Comparison of ENCODE assay signal across 17 cellular contexts in genomic region chr3:16176391-16177030, GRCh38. TPM values are rescaled to one million over a fixed set of nuclear protein-coding genes. Genes with fewer than 3 reads are reported as not detected.
DNase-seq lines count a peak whose midpoint lies in the region; ATAC-seq and TF ChIP-seq lines count a peak whose summit lies in the region.
"Had no signal": no experiment of that assay in that cellular context is flagged by ENCODE, and none has a peak within 500 bp of the region (broad histone marks: within the 10 kb centered on the region; RNA-seq: fewer than 3 reads in every experiment).

No MANE protein-coding gene starts in this region.

- peak overlapping the region; percentile 78 for H3K4me2 ChIP-seq in IMR-90 (ENCODE audit: low read depth, low read length)
- H3K4me2 ChIP-seq: GM23338 had no signal

- peak overlapping the region; percentile 88 for H3K56ac ChIP-seq in IMR-90 (ENCODE audit: extremely low read depth, insufficient read depth, low read length)

- 27% methylated on average over 3 of the region's 6 CpGs; no CpG with 5 or more reads in 1 of the 2 experiments for WGBS in IMR-90 (ENCODE audit: extremely low coverage in 2 of 2, insufficient read length in 1 of 2), 2 experiments
- 71 to 90% methylated on average over 6 of the region's 6 CpGs for WGBS in lung, 2 donors

- dilution Hi-C loops in IMR-90 (cut with HindIII; ENCODE audit: low sequenced_read_pairs, unreplicated experiment) = no loop called here

- POLR2A ChIA-PET in IMR-90 (lab: Charles Lee; ENCODE audit: unreplicated experiment) (interaction anchor here (0.8 kb wide), 1 partner anchor 116 kb away, joined by 3 read pairs; no protein-coding TSS in a partner anchor), Caco-2 (lab: Charles Lee) (no interaction called here)

- no peaks in the 10 kb centered on the region for H3K27me3 ChIP-seq in IMR-90 (ENCODE audit: control insufficient read depth, insufficient read depth, low read length)
- H3K27me3 ChIP-seq in dorsolateral prefrontal cortex = no peaks in the 10 kb centered on the region
- no peaks in the 10 kb centered on the region for H3K27me3 ChIP-seq in lung (ENCODE audit: control insufficient read depth, insufficient read depth)
- H3K27me3 ChIP-seq in Caco-2 (replicated peaks; ENCODE audit: control insufficient read depth, insufficient read depth, low read length) = no peaks in the 10 kb centered on the region; the same call in 1 of the 2 replicates

- H3K4me3 Mint-ChIP-seq in Caco-2 (ENCODE audit: unreplicated experiment) (no peak overlapping the region), glutamatergic neuron (ENCODE audit: unreplicated experiment) (no peak overlapping the region)
- H3K4me3 Mint-ChIP-seq: activated CD8-positive, alpha-beta T cell treated with anti-CD3 and anti-CD28 coated beads, Interleukin-2, amount 10 ng/mL, durations not matched to agents 7 days and 5 days; GM23338 had no signal

- no peaks in the 10 kb centered on the region for H3K9me3 Mint-ChIP-seq in Caco-2 (ENCODE audit: unreplicated experiment)
- no peaks in the 10 kb centered on the region for H3K9me3 Mint-ChIP-seq in glutamatergic neuron (ENCODE audit: unreplicated experiment)
- H3K9me3 Mint-ChIP-seq: GM23338 had no signal

- H3K27me3 Mint-ChIP-seq in Caco-2 (ENCODE audit: insufficient read depth, unreplicated experiment) (peaks cover 3% of the 10 kb centered on the region), glutamatergic neuron (ENCODE audit: unreplicated experiment) (peaks cover 13% of the 10 kb centered on the region)

- TF ChIP-seq POLR2A in IMR-90 (IDR thresholded peaks at IDR 0.05; ENCODE audit: low read depth, low read length) = peak; percentile 24

- H3K4me1 ChIP-seq in IMR-90 (ENCODE audit: control insufficient read depth, insufficient read depth, low read length) (peaks cover 48% of the 10 kb centered on the region), lung (ENCODE audit: control insufficient read depth in 2 of 2, insufficient read depth in 2 of 2, low read length in 2 of 2) (peaks cover 3 to 11% of the 10 kb centered on the region in 2 donors), Caco-2 (no peaks in the 10 kb centered on the region)

- H4K8ac ChIP-seq in IMR-90 (ENCODE audit: low read depth in 2 of 2, low read length in 2 of 2) = peak overlapping the region; percentile 67 to 87

- peaks cover 22 to 58% of the 10 kb centered on the region in 2 experiments for H3K79me1 ChIP-seq in IMR-90 (ENCODE audit: low read depth in 1 of 2, low read length in 2 of 2)

- H3K4ac ChIP-seq in IMR-90 (ENCODE audit: low read depth, low read length) = peak overlapping the region; percentile 99

- BruUV-seq in IMR-90 (replicated peaks; lab: Mats Ljungman, UMichigan) (no TSS peak), Caco-2 (replicated peaks; lab: Mats Ljungman, UMichigan) (no TSS peak)

- peak overlapping the region; percentile 95 for H3K23ac ChIP-seq in IMR-90 (ENCODE audit: low read depth, low read length)

- H4K5ac ChIP-seq in IMR-90 (ENCODE audit: low read depth, low read length) = peak overlapping the region; percentile 79

- H2AK5ac ChIP-seq in IMR-90 (ENCODE audit: low read depth, low read length) = peak overlapping the region; percentile 97

- H4K20me1 ChIP-seq in IMR-90 (ENCODE audit: insufficient read depth, low read length) = no peaks in the 10 kb centered on the region

- H3K4me1 Mint-ChIP-seq in Caco-2 (ENCODE audit: low read depth, unreplicated experiment) (peaks cover 6% of the 10 kb centered on the region), glutamatergic neuron (ENCODE audit: low read depth, unreplicated experiment) (peaks cover 10% of the 10 kb centered on the region)

- no peak for TF ChIP-seq RAD21 in IMR-90 (IDR thresholded peaks at IDR 0.05; ENCODE audit: low read length)

- ATAC-seq in IMR-90 (ENCODE audit: low read depth) (peak; percentile 1), lung (ENCODE audit: insufficient read depth, low FRiP score) (no peak), GM18502 (IDR thresholded peaks at IDR 0.05; ENCODE audit: poor library complexity, unreplicated experiment) (no peak)
- no peak for ATAC-seq in activated CD4-positive, CD25-positive, alpha-beta regulatory T cell treated with anti-CD3 and anti-CD28 coated beads, Interleukin-2, amount 50 U/mL, for 24 hours
- ATAC-seq: activated CD8-positive, alpha-beta T cell treated with anti-CD3 and anti-CD28 coated beads, Interleukin-2, amount 10 ng/mL, durations not matched to agents 7 days and 5 days; GM23338; left lobe of liver had no signal

- TF ChIP-seq CTCF in IMR-90 (conservative IDR thresholded peaks at IDR 0.05; ENCODE audit: low read depth, low read length) = no peak
- peak in 2 of 56 donors; percentile 8 to 11 for TF ChIP-seq CTCF in dorsolateral prefrontal cortex (IDR thresholded peaks at IDR 0.05 in 54 of 56, conservative IDR thresholded peaks at IDR 0.05 in 2 of 56; ENCODE audit: low read depth in 1 of 56, partially characterized antibody in 56 of 56)
- TF ChIP-seq CTCF in lung (IDR thresholded peaks at IDR 0.05; ENCODE audit: control extremely low read depth, extremely low read depth) = no peak
- no peak for TF ChIP-seq CTCF in Caco-2 (IDR thresholded peaks at IDR 0.05; ENCODE audit: insufficient read depth in 1 of 2, low read depth in 1 of 2, low read length in 1 of 2, severe bottlenecking in 1 of 2, unreplicated experiment in 1 of 2)
- TF ChIP-seq CTCF in glutamatergic neuron (IDR thresholded peaks at IDR 0.05; ENCODE audit: partially characterized antibody, unreplicated experiment) = no peak

- H2AK9ac ChIP-seq in IMR-90 (replicated peaks; ENCODE audit: low read depth, low read length, poor library complexity) = peak overlapping the region; percentile 90

- H3K9me3 ChIP-seq in IMR-90 (ENCODE audit: control insufficient read depth, insufficient read depth, low read length) (no peaks in the 10 kb centered on the region), lung (ENCODE audit: control insufficient read depth in 2 of 2, insufficient read depth in 1 of 2, low read length in 1 of 2) (no peaks in the 10 kb centered on the region), Caco-2 (no peaks in the 10 kb centered on the region)
- H3K9me3 ChIP-seq: neutrophil had no signal

- H3K27ac Mint-ChIP-seq in Caco-2 (ENCODE audit: unreplicated experiment) (no peak overlapping the region), glutamatergic neuron (ENCODE audit: unreplicated experiment) (no peak overlapping the region)
- H3K27ac Mint-ChIP-seq: activated CD8-positive, alpha-beta T cell treated with anti-CD3 and anti-CD28 coated beads, Interleukin-2, amount 10 ng/mL, durations not matched to agents 7 days and 5 days; GM23338 had no signal

- H2BK15ac ChIP-seq in IMR-90 (ENCODE audit: low read depth, low read length) = peak overlapping the region; percentile 73

- DNase-seq in IMR-90 (peak; percentile 33), dorsolateral prefrontal cortex (no peak), lung (ENCODE audit: low spot score) (no peak), Caco-2 (no peak), glutamatergic neuron (no peak)
- DNase-seq: activated CD8-positive, alpha-beta T cell treated with anti-CD3 and anti-CD28 coated beads, Interleukin-2, amount 10 ng/mL, durations not matched to agents 7 days and 5 days; activated gamma-delta T cell treated with Interleukin-2 at 50 U/mL for 16 hours; Karpas-422; NCI-H187 treated with DMSO at 0.1 percent for 48 hours; stimulated activated CD8-positive, alpha-beta memory T cell treated with anti-CD3 and anti-CD28 coated beads, Interleukin-4, amount 100 ng/mL, for 48 hours; T1000 had no signal

- in situ Hi-C loops in IMR-90 (cut with MboI; ENCODE audit: low sequenced_read_pairs) = no loop called here

- peak overlapping the region; percentile 93 for H2BK20ac ChIP-seq in IMR-90 (ENCODE audit: low read depth, low read length)

- H4K91ac ChIP-seq in IMR-90 (ENCODE audit: insufficient read depth, low read depth, low read length) = peak overlapping the region; percentile 99

- H2BK120ac ChIP-seq in IMR-90 (ENCODE audit: low read depth, low read length) = peak overlapping the region; percentile 92

- peak overlapping the region; percentile 97 for H3K27ac ChIP-seq in IMR-90 (ENCODE audit: insufficient read depth, low read length)
- peak overlapping the region in 58 of 59 donors; percentile 61 to 97 (median 91) for H3K27ac ChIP-seq in dorsolateral prefrontal cortex
- H3K27ac ChIP-seq in lung (ENCODE audit: low read depth in 1 of 2, low read length in 1 of 2) = no peak overlapping the region
- H3K27ac ChIP-seq in temporal lobe (ENCODE audit: low read depth, low read length) = peak overlapping the region; percentile 93
- H3K27ac ChIP-seq: neutrophil had no signal

- H3K36me3 ChIP-seq in IMR-90 (ENCODE audit: control insufficient read depth, insufficient read depth, low read length) (peaks cover 4% of the 10 kb centered on the region), lung (ENCODE audit: control insufficient read depth in 2 of 2, insufficient read depth in 2 of 2, low read length in 2 of 2) (no peaks in the 10 kb centered on the region), Caco-2 (ENCODE audit: control insufficient read depth, insufficient read depth, low read length) (no peaks in the 10 kb centered on the region)
- H3K36me3 ChIP-seq: neutrophil had no signal

- no peaks in the 10 kb centered on the region for H3K36me3 Mint-ChIP-seq in Caco-2 (ENCODE audit: insufficient read depth, unreplicated experiment)
- peaks cover 5% of the 10 kb centered on the region for H3K36me3 Mint-ChIP-seq in glutamatergic neuron (ENCODE audit: unreplicated experiment)

- intact Hi-C loops in IMR-90 (cut with micrococcal nuclease) = no loop called here
- intact Hi-C loops in dorsolateral prefrontal cortex (cut with DNase I) = loop anchor here (5.0 to 10.0 kb wide), 7 partner anchors 51 to 572 kb away; partner anchors contain the start of genes BTD (in 1 of the 2) and HACL1 (in 1 of the 2)
- intact Hi-C loops in Caco-2 (cut with micrococcal nuclease; ENCODE audit: unreplicated experiment) = no loop called here

- H3K14ac ChIP-seq in IMR-90 (replicated peaks; ENCODE audit: low read depth, low read length) = peak overlapping the region; percentile 82

- peak overlapping the region; percentile 93 for H2BK5ac ChIP-seq in IMR-90 (ENCODE audit: low read depth, low read length, poor library complexity, severe bottlenecking)

- H3K9ac ChIP-seq in IMR-90 (ENCODE audit: low read depth, low read length) = peak overlapping the region; percentile 96

- CTCF ChIA-PET in IMR-90 (lab: Yijun Ruan, JAX) (interaction anchor here (1.6 kb wide), 1 partner anchor 52 kb away, joined by 3 read pairs; no protein-coding TSS in a partner anchor), Caco-2 (lab: Charles Lee) (no interaction called here)

- peak overlapping the region; percentile 75 for H2AFZ ChIP-seq in IMR-90 (replicated peaks; ENCODE audit: low read length, poor library complexity)
- H2AFZ ChIP-seq: GM23338 had no signal

- H3K4me3 ChIP-seq in IMR-90 (ENCODE audit: insufficient read depth, low read depth, low read length) = peak overlapping the region; percentile 76
- peak overlapping the region; percentile 36 to 75 (median 57) for H3K4me3 ChIP-seq in dorsolateral prefrontal cortex
- H3K4me3 ChIP-seq in lung = peak overlapping the region; percentile 27
- no peak overlapping the region for H3K4me3 ChIP-seq in Caco-2 (ENCODE audit: low read depth, low read length)
- H3K4me3 ChIP-seq: GM23338 had no signal

- peak overlapping the region; percentile 89 for H3K18ac ChIP-seq in IMR-90 (ENCODE audit: low read depth, low read length)

- H3K9me1 ChIP-seq in IMR-90 (ENCODE audit: insufficient read depth, low read length) = peaks cover 48% of the 10 kb centered on the region

RNA-seq across cellular contexts. Expression of gene GALNT15, which starts 2.0 kb away (rescaled TPM):
- total RNA-seq in IMR-90 (2012; rRNA removed) (14.7 and 19.7 TPM in 2 replicates), dorsolateral prefrontal cortex (100 to 1,000 TPM in 15 of 120 experiments, 10 to 100 TPM in 105; 16.5 to 176 (median 55.2) TPM), lung (1 to 10 TPM; 2.8 to 9.7 TPM), temporal lobe (2.2 TPM), Caco-2 (2022) (not detected in 2 replicates), glutamatergic neuron (ENCODE audit: unreplicated experiment) (0.39 TPM)
- polyA plus RNA-seq in IMR-90 (2012; rRNA removed) (11.0 and 12.8 TPM in 2 replicates), lung (1 to 10 TPM; 6.8 to 8.4 TPM)
- polyA plus RNA-seq in IMR-90 (2012; cell fraction: cytosol; rRNA removed) = 8.5 and 15.7 TPM in 2 replicates
- polyA plus RNA-seq in IMR-90 (2012; cell fraction: nucleus; rRNA removed; ENCODE audit: low replicate concordance) = 7.3 and 8.8 TPM in 2 replicates
- total RNA-seq: activated CD8-positive, alpha-beta T cell treated with anti-CD3 and anti-CD28 coated beads, Interleukin-2, amount 10 ng/mL, durations not matched to agents 7 days and 5 days had no signal

Comparison
In these comparisons a context has a peak if more than half of its experiments do, and no peak if none do; other contexts are left out.
1. H3K27ac ChIP-seq: peak in IMR-90 (single experiment), dorsolateral prefrontal cortex (58 of 59) and temporal lobe (single experiment); none in lung (0 of 2).
2. intact Hi-C loops: an anchor here in dorsolateral prefrontal cortex (5.0 to 10.0 kb wide); none called in IMR-90 and Caco-2.